In the genomic region with DNA sequence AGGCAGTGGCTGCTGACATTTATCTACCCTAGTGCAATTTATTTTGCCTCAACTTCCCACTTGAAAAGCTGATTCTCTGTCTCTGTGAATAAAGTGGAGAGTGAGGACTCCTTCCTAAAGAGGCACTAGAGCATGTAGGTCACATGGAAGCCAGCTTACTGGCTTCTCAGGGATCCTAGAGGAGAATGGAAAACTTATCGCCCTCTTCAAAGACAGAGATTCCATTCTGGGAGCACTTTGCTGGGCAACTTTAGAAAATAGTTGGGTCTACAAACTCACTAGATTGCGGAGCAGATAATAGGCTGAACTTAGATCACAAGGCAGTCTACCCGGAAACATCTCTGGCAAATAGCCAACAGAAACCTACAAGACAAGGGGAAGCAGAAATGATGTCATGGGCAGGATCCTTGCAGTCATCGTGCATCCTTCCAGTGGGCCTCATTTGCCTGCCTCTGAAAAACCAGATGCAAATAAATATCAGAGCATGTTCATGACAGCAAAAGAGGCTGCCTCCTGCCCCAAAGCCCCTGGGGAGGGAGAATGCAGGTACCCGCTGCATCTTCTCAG, we compare ENCODE assay signal across 27 cellular contexts.
DNase-seq lines count a peak whose midpoint lies in the region; ATAC-seq, FAIRE-seq and TF ChIP-seq lines count a peak whose summit lies in the region.
"Had no signal": no experiment of that assay in that cellular context is flagged by ENCODE, and none has a peak within 500 bp of the region (broad histone marks: within the 10 kb centered on the region; RNA-seq: fewer than 3 reads in every experiment).

No MANE protein-coding gene starts in this region.

- intact Hi-C loops in CD8-positive, alpha-beta T cell (cut with DNase I, micrococcal nuclease), result no loop called here

- H3K27ac Mint-ChIP-seq in activated CD4-positive, alpha-beta T cell treated with anti-CD3 and anti-CD28 coated beads, Interleukin-2, amount 10 ng/mL, durations not matched to agents 7 days and 5 days, result no peak overlapping the region
- no peak overlapping the region for H3K27ac Mint-ChIP-seq in CD8-positive, alpha-beta T cell
- H3K27ac Mint-ChIP-seq: activated naive CD8-positive, alpha-beta T cell treated with anti-CD3 and anti-CD28 coated beads for 36 hours; activated T-helper 2 cell treated with anti-CD3 and anti-CD28 coated beads, Interferon-gamma antibody, Interleukin-2, Interleukin-4, amounts not matched to agents 10 μg/mL and 5 μg/mL and 100 μg/mL, durations not matched to agents 14 hours and 24 hours and 36 hours; immature natural killer cell; neural progenitor cell; T-cell had no signal

- H3K36me3 ChIP-seq in bronchial epithelial cell (ENCODE audit: control insufficient read depth, insufficient read depth, low read length), result no peaks in the 10 kb centered on the region
- no peaks in the 10 kb centered on the region for H3K36me3 ChIP-seq in CD8-positive, alpha-beta T cell (ENCODE audit: insufficient read depth, low read length)
- H3K36me3 ChIP-seq: BLaER1 treated with 17β-estradiol and CSF1 and Interleukin-3, amounts not matched to agents 10 nM and 100 nM; neural progenitor cell; sigmoid colon; upper lobe of right lung had no signal

- no peaks in the 10 kb centered on the region for H3K4me1 ChIP-seq in CD8-positive, alpha-beta T cell (ENCODE audit: insufficient read depth, low read length)
- H3K4me1 ChIP-seq: BLaER1 treated with 17β-estradiol and CSF1 and Interleukin-3, amounts not matched to agents 10 nM and 100 nM; foreskin keratinocyte; neural progenitor cell; sigmoid colon; upper lobe of right lung had no signal

- no peak for TF ChIP-seq CTCF in bronchial epithelial cell (IDR thresholded peaks at IDR 0.05; ENCODE audit: insufficient read depth, low read length, severe bottlenecking)
- TF ChIP-seq CTCF in CD8-positive, alpha-beta T cell (IDR thresholded peaks at IDR 0.05), result no peak

- POLR2A ChIA-PET in activated CD4-positive, alpha-beta T cell treated with anti-CD3 and anti-CD28 coated beads, Interleukin-2, amount 10 ng/mL, durations not matched to agents 7 days and 5 days (lab: Charles Lee), result no interaction called here
- POLR2A ChIA-PET in CD8-positive, alpha-beta T cell (lab: Charles Lee), result no interaction called here

- H3K9me3 Mint-ChIP-seq in activated CD4-positive, alpha-beta T cell treated with anti-CD3 and anti-CD28 coated beads, Interleukin-2, amount 10 ng/mL, durations not matched to agents 7 days and 5 days, result no peaks in the 10 kb centered on the region
- H3K9me3 Mint-ChIP-seq in CD8-positive, alpha-beta T cell, result no peaks in the 10 kb centered on the region
- H3K9me3 Mint-ChIP-seq: activated naive CD8-positive, alpha-beta T cell treated with anti-CD3 and anti-CD28 coated beads for 36 hours; activated T-helper 2 cell treated with anti-CD3 and anti-CD28 coated beads, Interferon-gamma antibody, Interleukin-2, Interleukin-4, amounts not matched to agents 10 μg/mL and 5 μg/mL and 100 μg/mL, durations not matched to agents 14 hours and 24 hours and 36 hours; neural progenitor cell; T-cell had no signal

- H3K4me3 Mint-ChIP-seq in activated CD4-positive, alpha-beta T cell treated with anti-CD3 and anti-CD28 coated beads, Interleukin-2, amount 10 ng/mL, durations not matched to agents 7 days and 5 days, result no peak overlapping the region
- H3K4me3 Mint-ChIP-seq in CD8-positive, alpha-beta T cell, result no peak overlapping the region
- H3K4me3 Mint-ChIP-seq: activated naive CD8-positive, alpha-beta T cell treated with anti-CD3 and anti-CD28 coated beads for 36 hours; immature natural killer cell; neural progenitor cell; T-cell had no signal

- CTCF ChIA-PET in activated CD4-positive, alpha-beta T cell treated with anti-CD3 and anti-CD28 coated beads, Interleukin-2, amount 10 ng/mL, durations not matched to agents 7 days and 5 days (lab: Charles Lee), result no interaction called here
- CTCF ChIA-PET in CD8-positive, alpha-beta T cell (lab: Charles Lee), result no interaction called here

- ATAC-seq in HG02938 (IDR thresholded peaks at IDR 0.05; ENCODE audit: unreplicated experiment), result peak; percentile 48
- ATAC-seq in CD8-positive, alpha-beta T cell, result no peak
- ATAC-seq: left ventricle myocardium superior, T-cell, upper lobe of right lung had no signal

- no peaks in the 10 kb centered on the region for H3K36me3 Mint-ChIP-seq in activated CD4-positive, alpha-beta T cell treated with anti-CD3 and anti-CD28 coated beads, Interleukin-2, amount 10 ng/mL, durations not matched to agents 7 days and 5 days (ENCODE audit: low read depth)
- no peaks in the 10 kb centered on the region for H3K36me3 Mint-ChIP-seq in CD8-positive, alpha-beta T cell
- H3K36me3 Mint-ChIP-seq: activated naive CD8-positive, alpha-beta T cell treated with anti-CD3 and anti-CD28 coated beads for 36 hours; immature natural killer cell; T-cell had no signal

- FAIRE-seq in bronchial epithelial cell (lab: Jason Lieb, UNC), result no peak
- no peak for FAIRE-seq in GM12891 (lab: Jason Lieb, UNC)
- FAIRE-seq: D721Med had no signal

- TF ChIP-seq POLR2A in GM12891 (IDR thresholded peaks at IDR 0.05; ENCODE audit: low read depth, low read length), result no peak

- no peaks in the 10 kb centered on the region for H3K4me1 Mint-ChIP-seq in activated CD4-positive, alpha-beta T cell treated with anti-CD3 and anti-CD28 coated beads, Interleukin-2, amount 10 ng/mL, durations not matched to agents 7 days and 5 days
- no peaks in the 10 kb centered on the region for H3K4me1 Mint-ChIP-seq in CD8-positive, alpha-beta T cell (ENCODE audit: low read depth)
- H3K4me1 Mint-ChIP-seq: activated naive CD8-positive, alpha-beta T cell treated with anti-CD3 and anti-CD28 coated beads for 36 hours; immature natural killer cell; neural progenitor cell; T-cell had no signal

- DNase-seq in CMK (ENCODE audit: low read depth), result peak; percentile 52
- DNase-seq in RPMI8226, result peak; percentile 5
- DNase-seq in bronchial epithelial cell (ENCODE audit: low read depth), result peak; percentile 19
- no peak for DNase-seq in activated CD4-positive, alpha-beta T cell treated with anti-CD3 and anti-CD28 coated beads, Interleukin-2, amount 10 ng/mL, durations not matched to agents 7 days and 5 days
- DNase-seq in superior temporal gyrus (ENCODE audit: extremely low spot score), result no peak
- no peak for DNase-seq in CD8-positive, alpha-beta T cell
- no peak for DNase-seq in GM12891 (ENCODE audit: insufficient read length, low spot score)
- DNase-seq: activated CD8-positive, alpha-beta memory T cell treated with anti-CD3 and anti-CD28 coated beads, Interleukin-2, amount 50 U/mL, for 48 hours; activated naive CD8-positive, alpha-beta T cell treated with anti-CD3 and anti-CD28 coated beads for 36 hours; immature natural killer cell; left ventricle myocardium superior; NCI-H1417 treated with DMSO at 0.1 percent for 48 hours; NCI-H2107; NCI-H524 treated with DMSO at 0.1 percent for 48 hours; posterior cingulate gyrus; SHP77; sigmoid colon; T-cell; upper lobe of right lung had no signal

- no peaks in the 10 kb centered on the region for H3K9me3 ChIP-seq in CD8-positive, alpha-beta T cell (ENCODE audit: low read length)
- H3K9me3 ChIP-seq: sigmoid colon, upper lobe of right lung had no signal

- no peaks in the 10 kb centered on the region for H3K27me3 ChIP-seq in bronchial epithelial cell (ENCODE audit: control insufficient read depth, insufficient read depth, low read length)
- peaks cover 4% of the 10 kb centered on the region for H3K27me3 ChIP-seq in CD8-positive, alpha-beta T cell (ENCODE audit: insufficient read depth, low read length)
- H3K27me3 ChIP-seq: BLaER1 treated with 17β-estradiol and CSF1 and Interleukin-3, amounts not matched to agents 10 nM and 100 nM; hepatocyte; sigmoid colon; upper lobe of right lung had no signal

- peaks cover 22% of the 10 kb centered on the region for H3K27me3 Mint-ChIP-seq in activated CD4-positive, alpha-beta T cell treated with anti-CD3 and anti-CD28 coated beads, Interleukin-2, amount 10 ng/mL, durations not matched to agents 7 days and 5 days
- peaks cover 37% of the 10 kb centered on the region for H3K27me3 Mint-ChIP-seq in CD8-positive, alpha-beta T cell (ENCODE audit: low read depth)

- H3K4me3 ChIP-seq in bronchial epithelial cell (ENCODE audit: low read depth, low read length), result no peak overlapping the region
- H3K4me3 ChIP-seq in CD8-positive, alpha-beta T cell (ENCODE audit: low read depth, low read length), result no peak overlapping the region
- H3K4me3 ChIP-seq: BLaER1 treated with 17β-estradiol and CSF1 and Interleukin-3, amounts not matched to agents 10 nM and 100 nM; hepatocyte; neural progenitor cell; sigmoid colon; upper lobe of right lung had no signal

- H3K27ac ChIP-seq in CD8-positive, alpha-beta T cell (ENCODE audit: low read depth, low read length), result no peak overlapping the region
- H3K27ac ChIP-seq: BLaER1 treated with 17β-estradiol and CSF1 and Interleukin-3, amounts not matched to agents 10 nM and 100 nM; foreskin keratinocyte; hepatocyte; neural progenitor cell; sigmoid colon; upper lobe of right lung; VCaP had no signal

TF ChIP-seq in GM12891, 5 proteins besides CTCF, POLR2A, EP300 and RAD21:
- TF ChIP-seq PAX5 (IDR thresholded peaks at IDR 0.05; ENCODE audit: insufficient read depth, low read length, severe bottlenecking) (no peak), POLR2AphosphoS5 (IDR thresholded peaks at IDR 0.05; ENCODE audit: low read depth, low read length) (no peak), TAF1 (IDR thresholded peaks at IDR 0.05; ENCODE audit: low read depth, low read length) (no peak), SPI1 (IDR thresholded peaks at IDR 0.05; ENCODE audit: low read depth, low read length) (no peak), POU2F2 (IDR thresholded peaks at IDR 0.05; ENCODE audit: low read depth, low read length) (no peak)

Comparison
In these comparisons a context has a peak if more than half of its experiments do, and no peak if none do; other contexts are left out.
1. DNase-seq: peak in CMK (single experiment), RPMI8226 (single experiment) and bronchial epithelial cell (single experiment); none in activated CD4-positive, alpha-beta T cell treated with anti-CD3 and anti-CD28 coated beads, Interleukin-2, amount 10 ng/mL, durations not matched to agents 7 days and 5 days (single experiment), superior temporal gyrus (single experiment), CD8-positive, alpha-beta T cell (0 of 7) and GM12891 (single experiment).